Comparison of ENCODE assay signal across 17 cellular contexts in genomic region chr9:18543406-18543965, GRCh38.
A peak's percentile ranks its signal among the peaks of the same experiment; 100 is the strongest.
DNase-seq lines count a peak whose midpoint lies in the region; TF ChIP-seq lines count a peak whose summit lies in the region.
"Had no signal": no experiment of that assay in that cellular context is flagged by ENCODE, and none has a peak within 500 bp of the region (broad histone marks: within the 10 kb centered on the region; RNA-seq: fewer than 3 reads in every experiment).

No MANE protein-coding gene starts in this region.

- no peaks in the 10 kb centered on the region for H3K27me3 ChIP-seq in brain microvascular endothelial cell (replicated peaks)
- H3K27me3 ChIP-seq: neural progenitor cell, vagina had no signal

- peak overlapping the region; percentile 84 for H3K27ac ChIP-seq in brain microvascular endothelial cell
- H3K27ac ChIP-seq: neural progenitor cell, SK-N-MC, vagina had no signal

- POLR2A ChIA-PET in AG04449 (lab: Yijun Ruan, JAX): interaction anchor here (2.1 to 4.1 kb wide), 2 partner anchors 53 to 64 kb away, joined by 8 to 21 read pairs; no protein-coding TSS in a partner anchor

- H3K4me3 ChIP-seq in AG04449 (ENCODE audit: low read depth, low read length) (no peak overlapping the region), brain microvascular endothelial cell (ENCODE audit: low read depth, low read length) (no peak overlapping the region)
- H3K4me3 ChIP-seq: HAP-1, neural progenitor cell, SK-N-MC, vagina had no signal

- DNase-seq in AG04449 (ENCODE audit: low read depth, low spot score): peak; percentile 53
- DNase-seq in HS-5 (ENCODE audit: low read depth): peak; percentile 68
- DNase-seq in brain microvascular endothelial cell: peak; percentile 80
- peak; percentile 83 for DNase-seq in iris pigment epithelial cell (ENCODE audit: low read depth)
- no peak for DNase-seq in NCI-H526 (lab: John Stamatoyannopoulos, UW)
- DNase-seq in LoVo (ENCODE audit: low spot score): no peak
- DNase-seq in C1 segment of cervical spinal cord (lab: John Stamatoyannopoulos, UW): no peak
- DNase-seq in activated effector memory CD4-positive, alpha-beta T cell treated with anti-CD3 and anti-CD28 coated beads, Interleukin-2, amount 50 U/mL, for 16 hours: no peak
- DNase-seq: activated CD4-positive, CD25-positive, alpha-beta regulatory T cell; activated T-cell treated with anti-CD3 and anti-CD28 coated beads, Interleukin-2, amount 50 U/mL, for 4 hours; left cardiac atrium; NCI-H1694; NCI-H774 had no signal

- no peaks in the 10 kb centered on the region for H3K36me3 ChIP-seq in brain microvascular endothelial cell (replicated peaks)
- H3K36me3 ChIP-seq: HAP-1, neural progenitor cell, vagina had no signal

- CTCF ChIA-PET in AG04449 (lab: Yijun Ruan, JAX): interaction anchor here (0.9 kb wide), 1 partner anchor 13 kb away, joined by 3 read pairs; no protein-coding TSS in a partner anchor

- TF ChIP-seq CTCF in AG04449 (IDR thresholded peaks at IDR 0.05; ENCODE audit: insufficient read depth, low read length, missing control alignments) (no peak), brain microvascular endothelial cell (IDR thresholded peaks at IDR 0.05; ENCODE audit: low read depth, low read length, missing control alignments) (no peak)

- in situ Hi-C loops in brain microvascular endothelial cell (cut with HindIII; ENCODE audit: low pct_ligation_motif_present, low sequenced_read_pairs): no loop called here

Comparison
In these comparisons a context has a peak if more than half of its experiments do, and no peak if none do; other contexts are left out.
1. DNase-seq: peak in AG04449 (single experiment), HS-5 (single experiment), brain microvascular endothelial cell (single experiment) and iris pigment epithelial cell (single experiment); none in NCI-H526 (0 of 2), LoVo (single experiment), C1 segment of cervical spinal cord (0 of 14) and activated effector memory CD4-positive, alpha-beta T cell treated with anti-CD3 and anti-CD28 coated beads, Interleukin-2, amount 50 U/mL, for 16 hours (single experiment).